Comparison of ENCODE assay signal across 8 cellular contexts in genomic region chr7:130921391-130922180, GRCh38.
A peak's percentile ranks its signal among the peaks of the same experiment; 100 is the strongest.
DNase-seq lines count a peak whose midpoint lies in the region; ATAC-seq and TF ChIP-seq lines count a peak whose summit lies in the region.

No MANE protein-coding gene starts in this region.

- no peaks in the 10 kb centered on the region for H3K9me3 ChIP-seq in MG63
- no peaks in the 10 kb centered on the region for H3K9me3 ChIP-seq in adrenal gland (replicated peaks in 1 of 3)
- no peaks in the 10 kb centered on the region for H3K9me3 ChIP-seq in iPS-20b (ENCODE audit: insufficient read depth, low read depth, low read length)
- H3K9me3 ChIP-seq in skeletal muscle satellite cell (replicated peaks; ENCODE audit: low read length): no peaks in the 10 kb centered on the region

- H3K27ac ChIP-seq in adrenal gland: peak overlapping the region in 4 of 5 donors; percentile 38 to 89 (median 72)
- no peak overlapping the region for H3K27ac ChIP-seq in iPS-20b (ENCODE audit: low read length)

- peak overlapping the region; percentile 72 for H3K4me2 ChIP-seq in skeletal muscle satellite cell (ENCODE audit: low read length)

- DNase-seq in MG63: peak; percentile 80
- peak in 6 of 7 donors; percentile 56 to 86 (median 62) for DNase-seq in adrenal gland
- DNase-seq in NCI-H69 (lab: John Stamatoyannopoulos, UW): no peak
- no peak for DNase-seq in stimulated activated naive CD4-positive, alpha-beta T cell treated with Interleukin-2 at 50 U/mL for 16 hours (lab: John Stamatoyannopoulos, UW)
- DNase-seq in GOT3 (lab: John Stamatoyannopoulos, UW): no peak

- intact Hi-C loops in adrenal gland (cut with DNase I): no loop called here

- H3K36me3 ChIP-seq in MG63 (peaks cover 43% of the 10 kb centered on the region), adrenal gland (replicated peaks in 1 of 2) (no peaks in the 10 kb centered on the region), iPS-20b (ENCODE audit: insufficient read depth, low read depth, low read length) (no peaks in the 10 kb centered on the region), skeletal muscle satellite cell (ENCODE audit: insufficient read depth, low read length) (peaks cover 13% of the 10 kb centered on the region)

- H3K27me3 ChIP-seq in MG63 (no peaks in the 10 kb centered on the region), adrenal gland (no peaks in the 10 kb centered on the region), iPS-20b (ENCODE audit: insufficient read depth, low read length) (no peaks in the 10 kb centered on the region), skeletal muscle satellite cell (ENCODE audit: control insufficient read depth, insufficient read depth, low read length) (no peaks in the 10 kb centered on the region)

- WGBS in adrenal gland, 4 donors: 49 to 69% (median 56%) methylated on average over 22 to 23 of the region's 23 CpGs

- H3K4me1 ChIP-seq in adrenal gland (replicated peaks in 1 of 2) (peaks cover 25 to 89% of the 10 kb centered on the region in 2 donors), iPS-20b (ENCODE audit: insufficient read depth, low read length) (peaks cover 8% of the 10 kb centered on the region), skeletal muscle satellite cell (ENCODE audit: control insufficient read depth, insufficient read depth, low read length) (peaks cover 86% of the 10 kb centered on the region)

- no peak for TF ChIP-seq CTCF in adrenal gland (IDR thresholded peaks at IDR 0.05)

- TF ChIP-seq POLR2A in adrenal gland (IDR thresholded peaks at IDR 0.05): peak in 1 of 2 donors; percentile 46

- H3K4me3 ChIP-seq in MG63 (peak overlapping the region; percentile 20), adrenal gland (peak overlapping the region in 1 of 4 donors; percentile 20), iPS-20b (ENCODE audit: low read length) (no peak overlapping the region), skeletal muscle satellite cell (ENCODE audit: low read length) (peak overlapping the region; percentile 50)

- peak overlapping the region; percentile 21 for H3K9ac ChIP-seq in iPS-20b (ENCODE audit: low read depth, low read length)
- H3K9ac ChIP-seq in skeletal muscle satellite cell (ENCODE audit: low read depth, low read length): peak overlapping the region; percentile 80

- no peak for ATAC-seq in HG02678 (IDR thresholded peaks at IDR 0.05; ENCODE audit: unreplicated experiment)

Comparison
In these comparisons a context has a peak if more than half of its experiments do, and no peak if none do; other contexts are left out.
1. DNase-seq: peak in MG63 (single experiment) and adrenal gland (6 of 7); none in NCI-H69 (single experiment), stimulated activated naive CD4-positive, alpha-beta T cell treated with Interleukin-2 at 50 U/mL for 16 hours (single experiment) and GOT3 (single experiment).